ENCODE assay signal across 7 cellular contexts in genomic region chr20:62066339-62066982, GRCh38. TPM values are rescaled to one million over a fixed set of nuclear protein-coding genes. Genes with fewer than 3 reads are reported as not detected.
DNase-seq lines count a peak whose midpoint lies in the region; ATAC-seq and TF ChIP-seq lines count a peak whose summit lies in the region.

No MANE protein-coding gene starts in this region.

- H3K27ac ChIP-seq in ectodermal cell (ENCODE audit: insufficient read depth, low read depth, low read length, poor library complexity, severe bottlenecking), result peak overlapping the region; percentile 80

- TF ChIP-seq CTCF in GM13977 (IDR thresholded peaks at IDR 0.05; ENCODE audit: extremely low read depth, insufficient read depth, missing control alignments), result no peak

- peak; percentile 33 for ATAC-seq in HG02678 (IDR thresholded peaks at IDR 0.05; ENCODE audit: unreplicated experiment)

- no peaks in the 10 kb centered on the region for H3K36me3 ChIP-seq in ectodermal cell (ENCODE audit: control insufficient read depth, insufficient read depth, low read length)

- DNase-seq in GM13977 (ENCODE audit: low spot score) (peak; percentile 76), NCI-H1417 (lab: John Stamatoyannopoulos, UW) (peak; percentile 75 to 88 (median 81)), medulla oblongata (ENCODE audit: extremely low spot score) (peak; percentile 54)
- peak; percentile 64 for DNase-seq in activated CD4-positive, CD25-positive, alpha-beta regulatory T cell treated with anti-CD3 and anti-CD28 coated beads, Interleukin-2, amount 50 U/mL, for 72 hours
- DNase-seq in stimulated activated CD8-positive, alpha-beta memory T cell treated with anti-CD3 and anti-CD28 coated beads, Interleukin-4, amount 100 ng/mL, for 24 hours (ENCODE audit: low read depth), result peak; percentile 34

- H3K9me3 ChIP-seq in ectodermal cell (ENCODE audit: control insufficient read depth, low read length), result no peaks in the 10 kb centered on the region

- peaks cover 21% of the 10 kb centered on the region for H3K4me1 ChIP-seq in ectodermal cell (ENCODE audit: control insufficient read depth, insufficient read depth, low read length)

- no peaks in the 10 kb centered on the region for H3K27me3 ChIP-seq in ectodermal cell (ENCODE audit: control insufficient read depth, insufficient read depth, low read length, poor library complexity, severe bottlenecking)

- H3K4me3 ChIP-seq in ectodermal cell (ENCODE audit: insufficient read depth, low read depth, low read length), result peak overlapping the region; percentile 47

- 1% methylated on average over 47 of the region's 47 CpGs for WGBS in ectodermal cell, 2 experiments

- in situ Hi-C loops in GM13977 (cut with MboI; ENCODE audit: low pct_unique_long_range_greater_than_20kb, low sequenced_read_pairs, unreplicated experiment), result no loop called here

RNA-seq across cellular contexts. Expression of gene TAF4, which starts 0.8 kb away (rescaled TPM):
- 19.1 TPM for polyA plus RNA-seq in ectodermal cell (2013, experiment 1 of 4)
- 20.6 TPM for polyA plus RNA-seq in ectodermal cell (2013, experiment 2 of 4)
- polyA plus RNA-seq in ectodermal cell (2013, experiment 3 of 4), result 20.8 TPM
- polyA plus RNA-seq in ectodermal cell (2013, experiment 4 of 4), result 19.3 TPM

RNA-seq across cellular contexts. Expression of gene LSM14B, which starts 55.8 kb away (rescaled TPM):
- 91.0 TPM for polyA plus RNA-seq in ectodermal cell (2013, experiment 1 of 4)
- 90.3 TPM for polyA plus RNA-seq in ectodermal cell (2013, experiment 2 of 4)
- polyA plus RNA-seq in ectodermal cell (2013, experiment 3 of 4), result 64.4 TPM
- 71.8 TPM for polyA plus RNA-seq in ectodermal cell (2013, experiment 4 of 4)

Comparison
In these comparisons a context has a peak if more than half of its experiments do, and no peak if none do; other contexts are left out.
1. Peak in every context shown above with its lines: DNase-seq, ATAC-seq, H3K4me3 ChIP-seq and H3K27ac ChIP-seq.